ENCODE assay signal across 11 cellular contexts in genomic region chr11:88555018-88555828, GRCh38.
DNase-seq lines count a peak whose midpoint lies in the region; TF ChIP-seq lines count a peak whose summit lies in the region.
"Had no signal": no experiment of that assay in that cellular context is flagged by ENCODE, and none has a peak within 500 bp of the region (broad histone marks: within the 10 kb centered on the region; RNA-seq: fewer than 3 reads in every experiment).

No MANE protein-coding gene starts in this region.

- TF ChIP-seq CTCF in cardiac fibroblast (IDR thresholded peaks at IDR 0.05; ENCODE audit: low read depth, low read length) = no peak

- no peak overlapping the region for H3K4me3 ChIP-seq in cardiac fibroblast (replicated peaks in 1 of 2; ENCODE audit: low read depth in 2 of 2, low read length in 2 of 2)

- no peaks in the 10 kb centered on the region for H3K36me3 Mint-ChIP-seq in activated T-cell treated with anti-CD3 and anti-CD28 coated beads, Interleukin-2, amount 50 U/mL, for 24 hours (ENCODE audit: low read depth)

- H3K9me3 Mint-ChIP-seq in activated T-cell treated with anti-CD3 and anti-CD28 coated beads, Interleukin-2, amount 50 U/mL, for 24 hours = no peaks in the 10 kb centered on the region

- H3K4me1 Mint-ChIP-seq in activated T-cell treated with anti-CD3 and anti-CD28 coated beads, Interleukin-2, amount 50 U/mL, for 24 hours (ENCODE audit: low read depth) = peaks cover 2% of the 10 kb centered on the region

- H3K4me3 Mint-ChIP-seq in activated T-cell treated with anti-CD3 and anti-CD28 coated beads, Interleukin-2, amount 50 U/mL, for 24 hours = no peak overlapping the region

- no peaks in the 10 kb centered on the region for H3K27me3 Mint-ChIP-seq in activated T-cell treated with anti-CD3 and anti-CD28 coated beads, Interleukin-2, amount 50 U/mL, for 24 hours

- H3K27ac Mint-ChIP-seq in activated T-cell treated with anti-CD3 and anti-CD28 coated beads, Interleukin-2, amount 50 U/mL, for 24 hours = no peak overlapping the region

- peak; percentile 56 for DNase-seq in AG08396 (ENCODE audit: low spot score)
- DNase-seq in LoVo (ENCODE audit: low spot score) = peak; percentile 72
- DNase-seq in cardiac fibroblast (ENCODE audit: low read depth in 2 of 2) = peak; percentile 98 to 99
- peak; percentile 6 for DNase-seq in medulla oblongata (ENCODE audit: extremely low spot score)
- no peak for DNase-seq in occipital lobe (lab: John Stamatoyannopoulos, UW)
- no peak for DNase-seq in stimulated activated CD4-positive, alpha-beta T cell treated with anti-CD3 and anti-CD28 coated beads, Interleukin-12 subunit alpha, Interleukin-12 subunit beta, amount 100 ng/mL, for 4 hours
- DNase-seq in activated T-cell treated with anti-CD3 and anti-CD28 coated beads, Interleukin-2, amount 50 U/mL, for 24 hours = no peak
- no peak for DNase-seq in activated CD4-positive, alpha-beta T cell treated with anti-CD3 and anti-CD28 coated beads, Interleukin-2, amount 50 U/mL, for 48 hours
- DNase-seq: activated gamma-delta T cell treated with Interleukin-2 at 50 U/mL for 16 hours, glutamatergic neuron, NCI-H1436 had no signal

Comparison
In these comparisons a context has a peak if more than half of its experiments do, and no peak if none do; other contexts are left out.
1. DNase-seq: peak in AG08396 (single experiment), LoVo (single experiment), cardiac fibroblast (2 of 2) and medulla oblongata (single experiment); none in occipital lobe (single experiment), stimulated activated CD4-positive, alpha-beta T cell treated with anti-CD3 and anti-CD28 coated beads, Interleukin-12 subunit alpha, Interleukin-12 subunit beta, amount 100 ng/mL, for 4 hours (single experiment), activated T-cell treated with anti-CD3 and anti-CD28 coated beads, Interleukin-2, amount 50 U/mL, for 24 hours (single experiment) and activated CD4-positive, alpha-beta T cell treated with anti-CD3 and anti-CD28 coated beads, Interleukin-2, amount 50 U/mL, for 48 hours (0 of 2).